22 cellular contexts compared by ENCODE assay signal in genomic region chr22:38719196-38719595, GRCh38. TPM values are rescaled to one million over a fixed set of nuclear protein-coding genes. Genes with fewer than 3 reads are reported as not detected.
DNase-seq lines count a peak whose midpoint lies in the region; ATAC-seq and TF ChIP-seq lines count a peak whose summit lies in the region.
"Had no signal": no experiment of that assay in that cellular context is flagged by ENCODE, and none has a peak within 500 bp of the region (broad histone marks: within the 10 kb centered on the region; RNA-seq: fewer than 3 reads in every experiment).

No MANE protein-coding gene starts in this region.

- no peak for TF ChIP-seq POLR2A in upper lobe of left lung (IDR thresholded peaks at IDR 0.05)

- H3K27me3 ChIP-seq in dorsolateral prefrontal cortex (no peaks in the 10 kb centered on the region), upper lobe of left lung (no peaks in the 10 kb centered on the region)

- ATAC-seq in omental fat pad (ENCODE audit: low FRiP score) (no peak), upper lobe of left lung (ENCODE audit: low FRiP score in 2 of 2) (no peak)
- ATAC-seq: activated CD8-positive, alpha-beta T cell treated with anti-CD3 and anti-CD28 coated beads, Interleukin-2, amount 10 ng/mL, durations not matched to agents 7 days and 5 days; stimulated activated memory B cell treated with anti-CD40 and anti-IgM and Interleukin-4, amounts not matched to agents 10 μg/mL and 1 μg/mL and 100 μg/mL, for 72 hours; T-helper 17 cell had no signal

- intact Hi-C loops in dorsolateral prefrontal cortex (cut with DNase I): no loop called here

- no peak overlapping the region for H3K4me3 ChIP-seq in dorsolateral prefrontal cortex
- H3K4me3 ChIP-seq in upper lobe of left lung: no peak overlapping the region

- H3K9me3 Mint-ChIP-seq in progenitor cell of endocrine pancreas (ENCODE audit: low read depth): no peaks in the 10 kb centered on the region
- H3K9me3 Mint-ChIP-seq: CD8-positive, alpha-beta memory T cell; memory B cell; stimulated activated memory B cell treated with anti-CD40 and anti-IgM and Interleukin-4, amounts not matched to agents 10 μg/mL and 1 μg/mL and 100 μg/mL, for 72 hours had no signal

- peaks cover 2% of the 10 kb centered on the region for H3K4me1 Mint-ChIP-seq in progenitor cell of endocrine pancreas (ENCODE audit: low read depth)

- DNase-seq in activated effector memory CD4-positive, alpha-beta T cell treated with anti-CD3 and anti-CD28 coated beads, Interleukin-2, amount 50 U/mL, for 16 hours: peak; percentile 51
- no peak for DNase-seq in activated effector memory CD4-positive, alpha-beta T cell treated with Interleukin-2 at 50 U/mL for 16 hours
- DNase-seq in dorsolateral prefrontal cortex (no peak), omental fat pad (ENCODE audit: low spot score) (peak; percentile 1), upper lobe of left lung (no peak), NCI-H524 (lab: John Stamatoyannopoulos, UW) (no peak), progenitor cell of endocrine pancreas (ENCODE audit: low spot score, unreplicated experiment) (no peak), NCI-H128 (lab: John Stamatoyannopoulos, UW; ENCODE audit: unreplicated experiment) (no peak)
- DNase-seq: 8988T; activated CD8-positive, alpha-beta T cell treated with anti-CD3 and anti-CD28 coated beads, Interleukin-2, amount 10 ng/mL, durations not matched to agents 7 days and 5 days; activated gamma-delta T cell; activated T-cell treated with anti-CD3 and anti-CD28 coated beads for 4 hours; CD8-positive, alpha-beta memory T cell; cortex of kidney; GDM1; KBM-7; NCI-H1694; NCI-H524 treated with DMSO at 0.1 percent for 48 hours; stimulated activated CD4-positive, alpha-beta T cell treated with anti-CD3 and anti-CD28 coated beads, Interleukin-4, amount 100 ng/mL, for 1 hour had no signal

- H3K4me1 ChIP-seq in upper lobe of left lung: peaks cover 20 to 31% (median 25%) of the 10 kb centered on the region in 4 donors

- peaks cover 17% of the 10 kb centered on the region for H3K36me3 Mint-ChIP-seq in progenitor cell of endocrine pancreas (ENCODE audit: insufficient read depth)

- no peak overlapping the region for H3K4me3 Mint-ChIP-seq in progenitor cell of endocrine pancreas (ENCODE audit: low read depth)
- H3K4me3 Mint-ChIP-seq: activated CD8-positive, alpha-beta T cell treated with anti-CD3 and anti-CD28 coated beads, Interleukin-2, amount 10 ng/mL, durations not matched to agents 7 days and 5 days; CD8-positive, alpha-beta memory T cell; memory B cell; stimulated activated memory B cell treated with anti-CD40 and anti-IgM and Interleukin-4, amounts not matched to agents 10 μg/mL and 1 μg/mL and 100 μg/mL, for 72 hours; T-helper 17 cell had no signal

- no peak overlapping the region for H3K27ac Mint-ChIP-seq in progenitor cell of endocrine pancreas
- H3K27ac Mint-ChIP-seq: activated CD8-positive, alpha-beta T cell treated with anti-CD3 and anti-CD28 coated beads, Interleukin-2, amount 10 ng/mL, durations not matched to agents 7 days and 5 days; memory B cell; stimulated activated memory B cell treated with anti-CD40 and anti-IgM and Interleukin-4, amounts not matched to agents 10 μg/mL and 1 μg/mL and 100 μg/mL, for 72 hours had no signal

- H3K27ac ChIP-seq in dorsolateral prefrontal cortex (peak overlapping the region in 43 of 59 donors; percentile 1 to 77 (median 55)), upper lobe of left lung (peak overlapping the region in 3 of 4 donors; percentile 35 to 77 (median 48))

- no peak for TF ChIP-seq CTCF in dorsolateral prefrontal cortex (IDR thresholded peaks at IDR 0.05 in 54 of 56, conservative IDR thresholded peaks at IDR 0.05 in 2 of 56; ENCODE audit: low read depth in 1 of 56, partially characterized antibody in 56 of 56)
- no peak for TF ChIP-seq CTCF in omental fat pad (IDR thresholded peaks at IDR 0.05)
- no peak for TF ChIP-seq CTCF in upper lobe of left lung (IDR thresholded peaks at IDR 0.05)
- TF ChIP-seq CTCF in progenitor cell of endocrine pancreas (IDR thresholded peaks at IDR 0.05; ENCODE audit: unreplicated experiment): no peak

- no peaks in the 10 kb centered on the region for H3K9me3 ChIP-seq in upper lobe of left lung

- no peaks in the 10 kb centered on the region for H3K27me3 Mint-ChIP-seq in progenitor cell of endocrine pancreas
- H3K27me3 Mint-ChIP-seq: CD8-positive, alpha-beta memory T cell; memory B cell; stimulated activated memory B cell treated with anti-CD40 and anti-IgM and Interleukin-4, amounts not matched to agents 10 μg/mL and 1 μg/mL and 100 μg/mL, for 72 hours; T-helper 17 cell had no signal

- no peak for TF ChIP-seq EP300 in upper lobe of left lung (IDR thresholded peaks at IDR 0.05)

- H3K36me3 ChIP-seq in upper lobe of left lung: peaks cover 20 to 79% (median 52%) of the 10 kb centered on the region in 4 donors

- 91 to 97% methylated on average over 6 of the region's 6 CpGs for WGBS in upper lobe of left lung, 2 donors

RNA-seq across cellular contexts. Expression of gene GTPBP1, which starts 13.5 kb away (rescaled TPM):
- total RNA-seq in dorsolateral prefrontal cortex (10 to 100 TPM; 30.5 to 76.8 (median 48.2) TPM), omental fat pad (10 to 100 TPM; 31.3 to 75.7 (median 51.4) TPM), upper lobe of left lung (100 to 1,000 TPM in 2 of 6 donors, 10 to 100 TPM in 4; 57.9 to 176 (median 73.6) TPM), progenitor cell of endocrine pancreas (64.0 and 64.9 TPM in 2 replicates)

RNA-seq across cellular contexts. Expression of gene JOSD1, which starts 18.5 kb away (rescaled TPM):
- total RNA-seq in dorsolateral prefrontal cortex: 10 to 100 TPM; 41.2 to 87.6 (median 55.2) TPM
- 100 to 1,000 TPM in 1 of 4 donors, 10 to 100 TPM in 3; 61.9 to 130 (median 66.3) TPM for total RNA-seq in omental fat pad
- total RNA-seq in upper lobe of left lung: 10 to 100 TPM; 47.1 to 84.8 (median 67.3) TPM
- total RNA-seq in progenitor cell of endocrine pancreas: 40.6 and 46.3 TPM in 2 replicates

RNA-seq across cellular contexts. Expression of gene SUN2, which starts 36.6 kb away (rescaled TPM):
- total RNA-seq in dorsolateral prefrontal cortex (100 to 1,000 TPM; 122 to 627 (median 268) TPM), omental fat pad (100 to 1,000 TPM; 302 to 509 (median 347) TPM), upper lobe of left lung (100 to 1,000 TPM; 191 to 436 (median 275) TPM), progenitor cell of endocrine pancreas (61.8 and 66.1 TPM in 2 replicates)

RNA-seq across cellular contexts. Expression of gene TOMM22, which starts 37.4 kb away (rescaled TPM):
- total RNA-seq in dorsolateral prefrontal cortex (10 to 100 TPM; 26.7 to 64.2 (median 47.2) TPM), omental fat pad (10 to 100 TPM; 33.4 to 48.4 (median 40.0) TPM), upper lobe of left lung (10 to 100 TPM in 5 of 6 donors, 1 to 10 TPM in 1; 9.4 to 60.3 (median 24.1) TPM), progenitor cell of endocrine pancreas (68.7 and 76.5 TPM in 2 replicates)

Comparison
In these comparisons a context has a peak if more than half of its experiments do, and no peak if none do; other contexts are left out.
1. DNase-seq: peak in activated effector memory CD4-positive, alpha-beta T cell treated with anti-CD3 and anti-CD28 coated beads, Interleukin-2, amount 50 U/mL, for 16 hours (single experiment) and omental fat pad (single experiment); none in activated effector memory CD4-positive, alpha-beta T cell treated with Interleukin-2 at 50 U/mL for 16 hours (single experiment), dorsolateral prefrontal cortex (0 of 10), upper lobe of left lung (0 of 2), NCI-H524 (0 of 2), progenitor cell of endocrine pancreas (single experiment) and NCI-H128 (single experiment).